1 cellular context compared by ENCODE assay signal in genomic region chr1:153627797-153628626, GRCh38.
TF ChIP-seq lines count a peak whose summit lies in the region.

Gene S100A1, plus strand, starts transcription at chr1:153628434. Its CDS starts 2,088 bp downstream, at chr1:153630522.

TF ChIP-seq in SK-N-SH treated with all-trans-retinoic acid at 6 μM for 48 hours, 23 proteins besides CTCF, POLR2A, EP300 and RAD21 (continued from another document):
- no peak for TF ChIP-seq PATZ1 (CRISPR knock-in tag; IDR thresholded peaks at IDR 0.05; ENCODE audit: borderline replicate concordance)
